Comparison of ENCODE assay signal across 13 cellular contexts in genomic region chr3:100482181-100482580, GRCh38. TPM values are rescaled to one million over a fixed set of nuclear protein-coding genes. Genes with fewer than 3 reads are reported as not detected.
A peak's percentile ranks its signal among the peaks of the same experiment; 100 is the strongest.
DNase-seq lines count a peak whose midpoint lies in the region; ATAC-seq and TF ChIP-seq lines count a peak whose summit lies in the region.
"Had no signal": no experiment of that assay in that cellular context is flagged by ENCODE, and none has a peak within 500 bp of the region (broad histone marks: within the 10 kb centered on the region; RNA-seq: fewer than 3 reads in every experiment).

No MANE protein-coding gene starts in this region.

- no peaks in the 10 kb centered on the region for H3K9me3 ChIP-seq in hepatocyte (ENCODE audit: low read depth)

- ATAC-seq in HG02623 (IDR thresholded peaks at IDR 0.05; ENCODE audit: unreplicated experiment): no peak
- ATAC-seq: CD8-positive, alpha-beta T cell; GM12878; HCT116 had no signal

- no peaks in the 10 kb centered on the region for H4K20me1 ChIP-seq in hepatocyte (ENCODE audit: insufficient read depth, poor library complexity, severe bottlenecking)

- no peaks in the 10 kb centered on the region for H3K9me2 ChIP-seq in hepatocyte (replicated peaks; ENCODE audit: insufficient read depth)

- no peaks in the 10 kb centered on the region for H3K4me1 ChIP-seq in hepatocyte (ENCODE audit: insufficient read depth)

- no peak overlapping the region for H2AFZ ChIP-seq in hepatocyte

- no peak for TF ChIP-seq CTCF in 22Rv1 (IDR thresholded peaks at IDR 0.05)
- no peak for TF ChIP-seq CTCF in hepatocyte (IDR thresholded peaks at IDR 0.05; ENCODE audit: poor library complexity)

- WGBS in hepatocyte (ENCODE audit: low lambda C conversion rate, missing lambda C conversion rate): 51% methylated on average over 2 of the region's 2 CpGs

- H3K27ac ChIP-seq in 22Rv1 (peak overlapping the region; percentile 79), hepatocyte (no peak overlapping the region)

- H3K4me2 ChIP-seq in hepatocyte: no peak overlapping the region

- H3K4me3 ChIP-seq in hepatocyte: no peak overlapping the region
- H3K4me3 ChIP-seq: GM12878 had no signal

- H3K36me3 ChIP-seq in hepatocyte (replicated peaks; ENCODE audit: insufficient read depth, low read depth): no peaks in the 10 kb centered on the region

- DNase-seq in D341Med (ENCODE audit: low spot score) (peak; percentile 35), NCI-H524 treated with DMSO at 0.1 percent for 48 hours (lab: John Stamatoyannopoulos, UW) (peak; percentile 70), hepatocyte (ENCODE audit: low spot score) (peak; percentile 24), T-helper 1 cell (no peak), NCI-H1694 treated with DMSO at 0.1 percent for 48 hours (lab: John Stamatoyannopoulos, UW) (no peak)
- DNase-seq: CD8-positive, alpha-beta T cell; COR-L47; DMS79; IMR-90 had no signal

- H3K27me3 ChIP-seq in hepatocyte: no peaks in the 10 kb centered on the region

- no peaks in the 10 kb centered on the region for H3K79me2 ChIP-seq in hepatocyte

RNA-seq across cellular contexts. Expression of gene TMEM45A, which starts 10.2 kb away (rescaled TPM):
- 70.7 and 82.6 TPM in 2 replicates for total RNA-seq in hepatocyte
- 80.0 and 88.0 TPM in 2 replicates for polyA plus RNA-seq in hepatocyte

Comparison
In these comparisons a context has a peak if more than half of its experiments do, and no peak if none do; other contexts are left out.
1. DNase-seq: peak in D341Med (single experiment), NCI-H524 treated with DMSO at 0.1 percent for 48 hours (single experiment) and hepatocyte (single experiment); none in T-helper 1 cell (0 of 5) and NCI-H1694 treated with DMSO at 0.1 percent for 48 hours (single experiment).